15 cellular contexts compared by ENCODE assay signal in the genomic region with DNA sequence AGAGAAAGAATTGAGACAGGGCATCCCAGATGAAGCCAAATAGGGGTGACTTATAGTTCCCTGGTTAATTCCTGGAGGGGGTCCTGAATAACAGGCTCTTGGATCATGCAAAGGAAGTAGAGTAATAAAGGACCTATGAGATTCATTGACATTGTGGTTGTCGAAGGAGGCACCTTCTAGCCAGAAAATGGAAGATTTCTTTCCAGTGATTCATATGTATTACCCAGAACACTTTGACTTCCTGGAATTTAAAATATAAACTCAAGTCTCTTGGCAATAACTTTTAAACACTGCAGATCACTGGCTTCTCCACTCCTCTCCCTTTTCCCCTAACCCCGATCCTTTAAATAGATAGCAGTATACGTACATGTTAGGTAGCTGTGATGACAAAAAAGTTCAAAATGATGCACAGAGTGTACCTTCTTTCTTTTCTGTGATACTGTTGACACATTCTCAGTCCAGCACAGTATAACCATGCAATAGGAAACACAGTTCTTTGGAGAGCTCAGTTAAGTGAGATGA.
DNase-seq lines count a peak whose midpoint lies in the region; ATAC-seq and TF ChIP-seq lines count a peak whose summit lies in the region.
"Had no signal": no experiment of that assay in that cellular context is flagged by ENCODE, and none has a peak within 500 bp of the region (broad histone marks: within the 10 kb centered on the region; RNA-seq: fewer than 3 reads in every experiment).

No MANE protein-coding gene starts in this region.

- ATAC-seq in natural killer cell treated with Interleukin-12 subunit alpha and Interleukin-12 subunit beta and Interleukin-15 and Interleukin-18, amount 100 ng/mL, for 72 hours = peak in 1 of 2 donors; percentile 88
- no peak for ATAC-seq in natural killer cell
- ATAC-seq in HG02973 (IDR thresholded peaks at IDR 0.05; ENCODE audit: unreplicated experiment) = no peak
- no peak for ATAC-seq in GM18861 (IDR thresholded peaks at IDR 0.05; ENCODE audit: unreplicated experiment)

- no peaks in the 10 kb centered on the region for H3K9me3 ChIP-seq in mammary epithelial cell (replicated peaks; ENCODE audit: insufficient read depth, low read length)

- H3K9ac ChIP-seq in mammary epithelial cell (ENCODE audit: insufficient read depth, low read length) = no peak overlapping the region

- H3K9me3 Mint-ChIP-seq in natural killer cell treated with Interleukin-12 subunit alpha and Interleukin-12 subunit beta and Interleukin-15 and Interleukin-18, amount 100 ng/mL, for 72 hours = no peaks in the 10 kb centered on the region
- H3K9me3 Mint-ChIP-seq in natural killer cell = no peaks in the 10 kb centered on the region

- H3K36me3 ChIP-seq in mammary epithelial cell (ENCODE audit: insufficient read depth, low read length) = no peaks in the 10 kb centered on the region

- H3K4me1 Mint-ChIP-seq in natural killer cell treated with Interleukin-12 subunit alpha and Interleukin-12 subunit beta and Interleukin-15 and Interleukin-18, amount 100 ng/mL, for 72 hours (ENCODE audit: low read depth in 2 of 2) = peaks cover 0 to 15% of the 10 kb centered on the region in 2 donors
- H3K4me1 Mint-ChIP-seq in natural killer cell = no peaks in the 10 kb centered on the region

- H3K4me1 ChIP-seq in mammary epithelial cell (ENCODE audit: insufficient read depth, low read length) = peaks cover 24% of the 10 kb centered on the region

- intact Hi-C loops in natural killer cell (cut with micrococcal nuclease) = no loop called here
- intact Hi-C loops in mammary epithelial cell (cut with micrococcal nuclease) = no loop called here

- H3K27ac Mint-ChIP-seq in natural killer cell treated with Interleukin-12 subunit alpha and Interleukin-12 subunit beta and Interleukin-15 and Interleukin-18, amount 100 ng/mL, for 72 hours = peak overlapping the region in 1 of 2 donors; percentile 79
- H3K27ac Mint-ChIP-seq in natural killer cell = no peak overlapping the region
- H3K27ac Mint-ChIP-seq: progenitor cell of endocrine pancreas had no signal

- peaks cover 0 to 2% of the 10 kb centered on the region in 2 donors for H3K27me3 Mint-ChIP-seq in natural killer cell treated with Interleukin-12 subunit alpha and Interleukin-12 subunit beta and Interleukin-15 and Interleukin-18, amount 100 ng/mL, for 72 hours
- no peaks in the 10 kb centered on the region for H3K27me3 Mint-ChIP-seq in natural killer cell (ENCODE audit: low read depth in 2 of 2)
- H3K27me3 Mint-ChIP-seq: progenitor cell of endocrine pancreas had no signal

- H3K4me3 Mint-ChIP-seq in natural killer cell treated with Interleukin-12 subunit alpha and Interleukin-12 subunit beta and Interleukin-15 and Interleukin-18, amount 100 ng/mL, for 72 hours = peak overlapping the region; percentile 58
- H3K4me3 Mint-ChIP-seq in natural killer cell = no peak overlapping the region

- BruUV-seq in mammary epithelial cell (replicated peaks; lab: Mats Ljungman, UMichigan) = no TSS peak

- H3K27me3 ChIP-seq in mammary epithelial cell (ENCODE audit: insufficient read depth, low read length) = no peaks in the 10 kb centered on the region

- H2AFZ ChIP-seq in mammary epithelial cell (ENCODE audit: low read depth, low read length) = peak overlapping the region; percentile 42

- in situ Hi-C loops in mammary epithelial cell (cut with MboI; ENCODE audit: low sequenced_read_pairs in 2 of 2) = no loop called here

- dilution Hi-C loops in mammary epithelial cell (cut with HindIII; ENCODE audit: low sequenced_read_pairs) = no loop called here

- no peaks in the 10 kb centered on the region for H3K79me2 ChIP-seq in mammary epithelial cell (ENCODE audit: insufficient read depth, low read length)

- H3K4me2 ChIP-seq in mammary epithelial cell (ENCODE audit: insufficient read depth, low read depth, low read length) = no peak overlapping the region

- no peaks in the 10 kb centered on the region for H3K36me3 Mint-ChIP-seq in natural killer cell treated with Interleukin-12 subunit alpha and Interleukin-12 subunit beta and Interleukin-15 and Interleukin-18, amount 100 ng/mL, for 72 hours
- no peaks in the 10 kb centered on the region for H3K36me3 Mint-ChIP-seq in natural killer cell

- TF ChIP-seq CTCF in natural killer cell (IDR thresholded peaks at IDR 0.05) = no peak
- no peak for TF ChIP-seq CTCF in mammary epithelial cell (conservative IDR thresholded peaks at IDR 0.05 in 1 of 2, IDR thresholded peaks at IDR 0.05 in 1 of 2; ENCODE audit: extremely low read depth in 1 of 2, insufficient read depth in 1 of 2, low read depth in 1 of 2, low read length in 2 of 2)

- no peaks in the 10 kb centered on the region for H4K20me1 ChIP-seq in mammary epithelial cell (ENCODE audit: insufficient read depth, low read length)

- WGBS in mammary epithelial cell (ENCODE audit: low coverage, missing lambda C conversion rate) = 64% methylated on average over 3 of the region's 3 CpGs

- DNase-seq in natural killer cell treated with Interleukin-12 subunit alpha and Interleukin-12 subunit beta and Interleukin-15 and Interleukin-18, amount 100 ng/mL, for 72 hours (ENCODE audit: low spot score) = no peak
- DNase-seq in natural killer cell = no peak
- peak; percentile 60 for DNase-seq in mammary epithelial cell
- DNase-seq in kidney tubule cell (ENCODE audit: low spot score) = peak; percentile 81
- no peak for DNase-seq in NCI-H748 treated with DMSO at 0.1 percent for 48 hours (lab: John Stamatoyannopoulos, UW)
- DNase-seq in putamen (ENCODE audit: low spot score) = no peak
- DNase-seq: activated CD4-positive, CD25-positive, alpha-beta regulatory T cell treated with anti-CD3 and anti-CD28 coated beads, Interleukin-2, amount 50 U/mL, for 72 hours; activated naive CD4-positive, alpha-beta T cell; effector CD8-positive, alpha-beta T cell; Kasumi-1; kidney; Right ventricle myocardium superior had no signal

- H3K27ac ChIP-seq in mammary epithelial cell (ENCODE audit: insufficient read depth, low read depth, low read length) = peak overlapping the region; percentile 71

- CTCF ChIA-PET in mammary epithelial cell (lab: Charles Lee; ENCODE audit: low non-redundant PET) = no interaction called here

- no peak overlapping the region for H3K4me3 ChIP-seq in mammary epithelial cell (replicated peaks in 1 of 3; ENCODE audit: insufficient read depth in 1 of 3, low read depth in 2 of 3, low read length in 3 of 3)

Comparison
In these comparisons a context has a peak if more than half of its experiments do, and no peak if none do; other contexts are left out.
1. DNase-seq: peak in mammary epithelial cell (single experiment) and kidney tubule cell (single experiment); none in natural killer cell treated with Interleukin-12 subunit alpha and Interleukin-12 subunit beta and Interleukin-15 and Interleukin-18, amount 100 ng/mL, for 72 hours (single experiment), natural killer cell (single experiment), NCI-H748 treated with DMSO at 0.1 percent for 48 hours (single experiment) and putamen (single experiment).